8 cellular contexts compared by ENCODE assay signal in genomic region chr7:143263266-143264195, GRCh38. TPM values are rescaled to one million over a fixed set of nuclear protein-coding genes. Genes with fewer than 3 reads are reported as not detected.
DNase-seq lines count a peak whose midpoint lies in the region; ATAC-seq and TF ChIP-seq lines count a peak whose summit lies in the region.

Gene GSTK1 (plus strand): TSS chr7:143263441. CDS start chr7:143263514, 73 bp downstream.

- H3K27me3 ChIP-seq in Loucy (ENCODE audit: insufficient read depth, low read length, poor library complexity, severe bottlenecking): no peaks in the 10 kb centered on the region
- H3K27me3 ChIP-seq in SU-DHL-6 (ENCODE audit: low read length): no peaks in the 10 kb centered on the region
- no peaks in the 10 kb centered on the region for H3K27me3 ChIP-seq in parathyroid adenoma (ENCODE audit: control insufficient read depth, insufficient read depth, low read length)
- H3K27me3 ChIP-seq in tibial artery: no peaks in the 10 kb centered on the region

- H3K9me2 ChIP-seq in Loucy (replicated peaks; ENCODE audit: low read depth, low read length): no peaks in the 10 kb centered on the region
- no peaks in the 10 kb centered on the region for H3K9me2 ChIP-seq in SU-DHL-6 (replicated peaks; ENCODE audit: insufficient read depth, low read length)

- peak within 1 kb of the TSS; percentile 96 for H3K4me3 Mint-ChIP-seq in activated naive CD8-positive, alpha-beta T cell treated with anti-CD3 and anti-CD28 coated beads, Interleukin-2, amount 10 ng/mL, durations not matched to agents 7 days and 5 days

- H3K9me3 Mint-ChIP-seq in activated naive CD8-positive, alpha-beta T cell treated with anti-CD3 and anti-CD28 coated beads, Interleukin-2, amount 10 ng/mL, durations not matched to agents 7 days and 5 days: peaks cover 5% of the 10 kb centered on the region

- H3K4me1 ChIP-seq in Loucy (ENCODE audit: insufficient read depth, low read length, poor library complexity, severe bottlenecking) (peaks cover 22% of the 10 kb centered on the region), parathyroid adenoma (no peaks in the 10 kb centered on the region), tibial artery (peaks cover 0 to 21% (median 11%) of the 10 kb centered on the region in 4 donors)

- peak within 1 kb of the TSS; percentile 93 for H2AFZ ChIP-seq in Loucy (ENCODE audit: low read length)
- H2AFZ ChIP-seq in SU-DHL-6 (ENCODE audit: low read depth, low read length, severe bottlenecking): peak within 1 kb of the TSS; percentile 92
- H2AFZ ChIP-seq in parathyroid adenoma: peak within 1 kb of the TSS; percentile 85

- H3K4me2 ChIP-seq in Loucy (ENCODE audit: low read depth, low read length, poor library complexity, severe bottlenecking) (peak within 1 kb of the TSS; percentile 94), SU-DHL-6 (ENCODE audit: low read depth, low read length, poor library complexity, severe bottlenecking) (peak within 1 kb of the TSS; percentile 96), parathyroid adenoma (ENCODE audit: low read length) (peak within 1 kb of the TSS; percentile 93)

- H3K9ac ChIP-seq in Loucy (ENCODE audit: low read depth, low read length, poor library complexity, severe bottlenecking): peak within 1 kb of the TSS; percentile 82
- H3K9ac ChIP-seq in SU-DHL-6 (ENCODE audit: low read length): peak within 1 kb of the TSS; percentile 91
- H3K9ac ChIP-seq in parathyroid adenoma: peak within 1 kb of the TSS; percentile 41

- peaks cover 7% of the 10 kb centered on the region; the same call in 1 of the 2 replicates for H3K36me3 ChIP-seq in Loucy (ENCODE audit: insufficient read depth, low read length)
- no peaks in the 10 kb centered on the region for H3K36me3 ChIP-seq in SU-DHL-6 (ENCODE audit: low read length)
- no peaks in the 10 kb centered on the region for H3K36me3 ChIP-seq in parathyroid adenoma (ENCODE audit: control insufficient read depth, insufficient read depth, low read length)
- H3K36me3 ChIP-seq in tibial artery: peaks cover 13 to 17% (median 17%) of the 10 kb centered on the region in 3 donors

- intact Hi-C loops in Right ventricle myocardium inferior (cut with DNase I) (loop anchor here (1.0 kb wide), 2 partner anchors 22 to 117 kb away; no protein-coding TSS in a partner anchor), tibial artery (cut with DNase I; ENCODE audit: low total_unique reads) (no loop called here)

- H3K4me1 Mint-ChIP-seq in activated naive CD8-positive, alpha-beta T cell treated with anti-CD3 and anti-CD28 coated beads, Interleukin-2, amount 10 ng/mL, durations not matched to agents 7 days and 5 days: peaks cover 39% of the 10 kb centered on the region

- no peaks in the 10 kb centered on the region for H3K27me3 Mint-ChIP-seq in activated naive CD8-positive, alpha-beta T cell treated with anti-CD3 and anti-CD28 coated beads, Interleukin-2, amount 10 ng/mL, durations not matched to agents 7 days and 5 days

- 0 out of 2 replicates have a peak within 1 kb of the TSS, but pooled peaks have one; percentile 17 for H3K27ac ChIP-seq in SU-DHL-6 (ENCODE audit: low read depth, low read length)
- peak within 1 kb of the TSS; percentile 72 for H3K27ac ChIP-seq in parathyroid adenoma
- peak within 1 kb of the TSS; percentile 84 to 87 for H3K27ac ChIP-seq in tibial artery

- POLR2A ChIA-PET in activated naive CD8-positive, alpha-beta T cell treated with anti-CD3 and anti-CD28 coated beads, Interleukin-2, amount 10 ng/mL, durations not matched to agents 7 days and 5 days (lab: Charles Lee): interaction anchor here (0.6 to 4.4 kb wide), 16 partner anchors 8 to 120 kb away, joined by 3 to 45 read pairs (median 8); partner anchors contain the start of gene CASP2

- H3F3A ChIP-seq in Loucy (ENCODE audit: low read depth): no peaks in the 10 kb centered on the region
- no peaks in the 10 kb centered on the region for H3F3A ChIP-seq in SU-DHL-6 (ENCODE audit: insufficient read depth)

- peak within 1 kb of the TSS; percentile 91 for H3K27ac Mint-ChIP-seq in activated naive CD8-positive, alpha-beta T cell treated with anti-CD3 and anti-CD28 coated beads, Interleukin-2, amount 10 ng/mL, durations not matched to agents 7 days and 5 days

- TF ChIP-seq CTCF in Loucy (conservative IDR thresholded peaks at IDR 0.05; ENCODE audit: low read length) (no peak), SU-DHL-6 (IDR thresholded peaks at IDR 0.05; ENCODE audit: insufficient read depth, low read length, poor library complexity, severe bottlenecking) (no peak), parathyroid adenoma (IDR thresholded peaks at IDR 0.05) (no peak), tibial artery (IDR thresholded peaks at IDR 0.05) (no peak)

- peak; percentile 99 for ATAC-seq in activated naive CD8-positive, alpha-beta T cell treated with anti-CD3 and anti-CD28 coated beads, Interleukin-2, amount 10 ng/mL, durations not matched to agents 7 days and 5 days (ENCODE audit: low read depth)
- ATAC-seq in Right ventricle myocardium inferior: peak; percentile 98

- H3K36me3 Mint-ChIP-seq in activated naive CD8-positive, alpha-beta T cell treated with anti-CD3 and anti-CD28 coated beads, Interleukin-2, amount 10 ng/mL, durations not matched to agents 7 days and 5 days: peaks cover 29% of the 10 kb centered on the region

- no peaks in the 10 kb centered on the region for H3K9me3 ChIP-seq in Loucy (ENCODE audit: insufficient read depth, low read depth, low read length)
- no peaks in the 10 kb centered on the region for H3K9me3 ChIP-seq in SU-DHL-6 (ENCODE audit: insufficient read depth, low read length)
- no peaks in the 10 kb centered on the region for H3K9me3 ChIP-seq in parathyroid adenoma (ENCODE audit: control insufficient read depth, low read length)
- no peaks in the 10 kb centered on the region for H3K9me3 ChIP-seq in tibial artery

- no peaks in the 10 kb centered on the region for H4K20me1 ChIP-seq in Loucy (ENCODE audit: insufficient read depth, low read length, poor library complexity, severe bottlenecking)
- no peaks in the 10 kb centered on the region for H4K20me1 ChIP-seq in SU-DHL-6 (ENCODE audit: low read depth, low read length)

- H3K79me2 ChIP-seq in Loucy (ENCODE audit: insufficient read depth, low read length) (peaks cover 15% of the 10 kb centered on the region; the same call in 1 of the 2 replicates), SU-DHL-6 (ENCODE audit: insufficient read depth, low read length) (no peaks in the 10 kb centered on the region; the same call in 1 of the 2 replicates), parathyroid adenoma (no peaks in the 10 kb centered on the region)

- H3K4me3 ChIP-seq in Loucy (ENCODE audit: low read length, poor library complexity, severe bottlenecking) (peak within 1 kb of the TSS; percentile 89), SU-DHL-6 (ENCODE audit: insufficient read depth, low read length, poor library complexity, severe bottlenecking) (peak within 1 kb of the TSS; percentile 71), parathyroid adenoma (ENCODE audit: low read depth, low read length) (peak within 1 kb of the TSS; percentile 99), tibial artery (peak within 1 kb of the TSS; percentile 81 to 88)

- peak; percentile 73 for DNase-seq in GDM1 (lab: John Stamatoyannopoulos, UW)
- peak; percentile 66 for DNase-seq in H4 (ENCODE audit: low spot score)
- DNase-seq in activated naive CD8-positive, alpha-beta T cell treated with anti-CD3 and anti-CD28 coated beads, Interleukin-2, amount 10 ng/mL, durations not matched to agents 7 days and 5 days: peak; percentile 83
- DNase-seq in Right ventricle myocardium inferior (ENCODE audit: missing footprints): peak; percentile 95
- peak; percentile 80 to 89 for DNase-seq in tibial artery

RNA-seq across cellular contexts. Expression of gene GSTK1, which starts in this region (rescaled TPM):
- total RNA-seq in H4 (2014; rRNA removed; shearing (Covaris generic)): 117 and 152 TPM in 2 replicates
- 100 to 1,000 TPM; 355 to 368 TPM for total RNA-seq in activated naive CD8-positive, alpha-beta T cell treated with anti-CD3 and anti-CD28 coated beads, Interleukin-2, amount 10 ng/mL, durations not matched to agents 7 days and 5 days
- total RNA-seq in Right ventricle myocardium inferior: 278 TPM

Comparison
In these comparisons a context has a peak if more than half of its experiments do, and no peak if none do; other contexts are left out.
1. Peak in every context shown above with its lines: DNase-seq, ATAC-seq, H3K4me3 ChIP-seq and H3K27ac ChIP-seq.
2. H3K9ac ChIP-seq: peak in every context shown above with its lines; median percentile 91 in SU-DHL-6; 82 in Loucy; 41 in parathyroid adenoma.
3. H3K27ac ChIP-seq: peak in every context shown above with its lines; median percentile 86 in tibial artery; 72 in parathyroid adenoma; 17 in SU-DHL-6.